Comparison of ENCODE assay signal across 8 cellular contexts in genomic region chr19:41325947-41326706, GRCh38. TPM values are rescaled to one million over a fixed set of nuclear protein-coding genes. Genes with fewer than 3 reads are reported as not detected.
DNase-seq lines count a peak whose midpoint lies in the region; ATAC-seq and TF ChIP-seq lines count a peak whose summit lies in the region.

No MANE protein-coding gene starts in this region.

- peak overlapping the region; percentile 97 for H3K27ac ChIP-seq in PC-3 (ENCODE audit: low read length)
- H3K27ac ChIP-seq in ectodermal cell (ENCODE audit: insufficient read depth, low read depth, low read length, poor library complexity, severe bottlenecking): no peak overlapping the region
- peak overlapping the region; percentile 75 to 83 for H3K27ac ChIP-seq in mucosa of rectum (ENCODE audit: low read depth in 2 of 2, low read length in 2 of 2)

- H3K4me1 ChIP-seq in PC-3 (ENCODE audit: insufficient read depth, low read length) (peaks cover 73% of the 10 kb centered on the region), ectodermal cell (ENCODE audit: control insufficient read depth, insufficient read depth, low read length) (peaks cover 34% of the 10 kb centered on the region), mucosa of rectum (ENCODE audit: control insufficient read depth in 2 of 2, insufficient read depth in 2 of 2, low read length in 2 of 2) (peaks cover 55 to 62% of the 10 kb centered on the region in 2 donors)

- H3K27me3 ChIP-seq in PC-3 (ENCODE audit: low read length) (no peaks in the 10 kb centered on the region), ectodermal cell (ENCODE audit: control insufficient read depth, insufficient read depth, low read length, poor library complexity, severe bottlenecking) (peaks cover 7% of the 10 kb centered on the region), mucosa of rectum (ENCODE audit: control insufficient read depth in 2 of 2, insufficient read depth in 2 of 2, low read length in 2 of 2) (peaks cover 4 to 13% of the 10 kb centered on the region in 2 donors)

- H3K9ac ChIP-seq in PC-3 (ENCODE audit: low read length) (peak overlapping the region; percentile 70), mucosa of rectum (ENCODE audit: low read depth in 1 of 2, low read length in 2 of 2) (peak overlapping the region; percentile 40 to 47)

- H3K9me3 ChIP-seq in PC-3 (ENCODE audit: low read length) (no peaks in the 10 kb centered on the region), ectodermal cell (ENCODE audit: control insufficient read depth, low read length) (no peaks in the 10 kb centered on the region), mucosa of rectum (ENCODE audit: control insufficient read depth in 2 of 2, low read length in 2 of 2) (no peaks in the 10 kb centered on the region)

- 35 to 40% methylated on average over 30 of the region's 30 CpGs for WGBS in ectodermal cell, 2 experiments

- H3K36me3 ChIP-seq in PC-3 (ENCODE audit: low read depth, low read length) (no peaks in the 10 kb centered on the region), ectodermal cell (ENCODE audit: control insufficient read depth, insufficient read depth, low read length) (no peaks in the 10 kb centered on the region), mucosa of rectum (ENCODE audit: control insufficient read depth in 2 of 2, insufficient read depth in 2 of 2, low read length in 2 of 2) (peaks cover 3 to 12% of the 10 kb centered on the region in 2 donors)

- CTCF ChIA-PET in PC-3 (lab: Charles Lee): no interaction called here

- peak overlapping the region; percentile 64 for H3K4me2 ChIP-seq in PC-3 (ENCODE audit: low read length)

- H2AFZ ChIP-seq in PC-3 (ENCODE audit: low read length): 0 out of 2 replicates have a peak overlapping the region, but pooled peaks have one; percentile 9

- H3K79me2 ChIP-seq in PC-3 (ENCODE audit: low read length): peaks cover 6% of the 10 kb centered on the region

- H3K9me2 ChIP-seq in PC-3 (replicated peaks; ENCODE audit: low read length): no peaks in the 10 kb centered on the region

- intact Hi-C loops in PC-3 (cut with micrococcal nuclease): loop anchor here (2.0 kb wide), 1 partner anchor 25 kb away; no protein-coding TSS in a partner anchor

- BruUV-seq in PC-3 (replicated peaks; lab: Mats Ljungman, UMichigan): no TSS peak

- TF ChIP-seq CTCF in GM13977 (IDR thresholded peaks at IDR 0.05; ENCODE audit: extremely low read depth, insufficient read depth, missing control alignments) (no peak), PC-3 (conservative IDR thresholded peaks at IDR 0.05; ENCODE audit: low read depth, low read length) (no peak)

- in situ Hi-C loops in GM13977 (cut with MboI; ENCODE audit: low pct_unique_long_range_greater_than_20kb, low sequenced_read_pairs, unreplicated experiment): no loop called here

- DNase-seq in GM13977 (ENCODE audit: low spot score): peak; percentile 86
- peak; percentile 42 for DNase-seq in PC-3
- no peak for DNase-seq in epidermal melanocyte (ENCODE audit: insufficient read length, low spot score)
- no peak for DNase-seq in NCI-H2196 treated with DMSO at 0.1 percent for 48 hours (lab: John Stamatoyannopoulos, UW; ENCODE audit: unreplicated experiment)
- DNase-seq in GM19240 (ENCODE audit: insufficient read length, low spot score): no peak

- POLR2A ChIA-PET in PC-3 (lab: Charles Lee; ENCODE audit: unreplicated experiment): no interaction called here

- H4K20me1 ChIP-seq in PC-3 (ENCODE audit: low read length): no peaks in the 10 kb centered on the region

- peaks cover 7% of the 10 kb centered on the region for H3F3A ChIP-seq in PC-3 (ENCODE audit: low read length, unreplicated experiment)

- peak; percentile 1; the same call in 1 of the 2 replicates for ATAC-seq in PC-3
- no peak for ATAC-seq in GM19395 (IDR thresholded peaks at IDR 0.05; ENCODE audit: unreplicated experiment)

- peak overlapping the region; percentile 34; the same call in 1 of the 2 replicates for H3K4me3 ChIP-seq in PC-3 (ENCODE audit: low read length)
- peak overlapping the region; percentile 24 for H3K4me3 ChIP-seq in ectodermal cell (ENCODE audit: insufficient read depth, low read depth, low read length)
- peak overlapping the region; percentile 10 to 48 for H3K4me3 ChIP-seq in mucosa of rectum (ENCODE audit: low read length in 2 of 2)

RNA-seq across cellular contexts. Expression of gene CCDC97, which starts 16.2 kb away (rescaled TPM):
- 18.3 and 18.4 TPM in 2 replicates for total RNA-seq in PC-3 (2014; rRNA removed)
- 37.0 TPM for polyA plus RNA-seq in ectodermal cell (2013, experiment 1 of 4)
- 46.9 TPM for polyA plus RNA-seq in ectodermal cell (2013, experiment 2 of 4)
- polyA plus RNA-seq in ectodermal cell (2013, experiment 3 of 4): 32.0 TPM
- 35.4 TPM for polyA plus RNA-seq in ectodermal cell (2013, experiment 4 of 4)

RNA-seq across cellular contexts. Expression of gene TGFB1, which starts 27.6 kb away (rescaled TPM):
- 16.4 and 23.4 TPM in 2 replicates for total RNA-seq in PC-3 (2014; rRNA removed)
- polyA plus RNA-seq in ectodermal cell (2013, experiment 1 of 4): 3.5 TPM
- polyA plus RNA-seq in ectodermal cell (2013, experiment 2 of 4): 3.5 TPM
- polyA plus RNA-seq in ectodermal cell (2013, experiment 3 of 4): 4.2 TPM
- polyA plus RNA-seq in ectodermal cell (2013, experiment 4 of 4): 4.0 TPM

RNA-seq across cellular contexts. Expression of gene B9D2, which starts 37.8 kb away (rescaled TPM):
- 3.8 and 4.4 TPM in 2 replicates for total RNA-seq in PC-3 (2014; rRNA removed)
- polyA plus RNA-seq in ectodermal cell (2013, experiment 1 of 4): 7.6 TPM
- 6.5 TPM for polyA plus RNA-seq in ectodermal cell (2013, experiment 2 of 4)
- 8.8 TPM for polyA plus RNA-seq in ectodermal cell (2013, experiment 3 of 4)
- 8.3 TPM for polyA plus RNA-seq in ectodermal cell (2013, experiment 4 of 4)

RNA-seq across cellular contexts. Expression of gene TMEM91, which starts 50.2 kb away (rescaled TPM):
- total RNA-seq in PC-3 (2014; rRNA removed): 2.4 and 3.6 TPM in 2 replicates
- polyA plus RNA-seq in ectodermal cell (2013, experiment 1 of 4): 9.2 TPM
- 8.5 TPM for polyA plus RNA-seq in ectodermal cell (2013, experiment 2 of 4)
- polyA plus RNA-seq in ectodermal cell (2013, experiment 3 of 4): 8.9 TPM
- polyA plus RNA-seq in ectodermal cell (2013, experiment 4 of 4): 9.7 TPM

Comparison
In these comparisons a context has a peak if more than half of its experiments do, and no peak if none do; other contexts are left out.
1. DNase-seq: peak in GM13977 (single experiment) and PC-3 (single experiment); none in epidermal melanocyte (single experiment), NCI-H2196 treated with DMSO at 0.1 percent for 48 hours (single experiment) and GM19240 (single experiment).
2. Peak in every context shown above with its lines, with median percentiles within 50 percentile points of each other: H3K4me3 ChIP-seq.